8 cellular contexts compared by ENCODE assay signal in genomic region chr2:23386422-23387220, GRCh38. TPM values are rescaled to one million over a fixed set of nuclear protein-coding genes. Genes with fewer than 3 reads are reported as not detected.
DNase-seq lines count a peak whose midpoint lies in the region; ATAC-seq and TF ChIP-seq lines count a peak whose summit lies in the region.

No MANE protein-coding gene starts in this region.

- 2% methylated on average over 86 of the region's 86 CpGs for WGBS in thymus

- TF ChIP-seq CTCF in coronary artery (IDR thresholded peaks at IDR 0.05): no peak
- TF ChIP-seq CTCF in lower lobe of right lung (IDR thresholded peaks at IDR 0.05): no peak

- H3K36me3 ChIP-seq in lower lobe of right lung (no peaks in the 10 kb centered on the region), thymus (ENCODE audit: control insufficient read depth, insufficient read depth) (no peaks in the 10 kb centered on the region)

- intact Hi-C loops in lower lobe of right lung (cut with DNase I): no loop called here

- H3K4me1 ChIP-seq in lower lobe of right lung (peaks cover 16% of the 10 kb centered on the region), thymus (ENCODE audit: control insufficient read depth, insufficient read depth, low read length) (peaks cover 8% of the 10 kb centered on the region)

- DNase-seq in activated naive CD4-positive, alpha-beta T cell treated with Interleukin-2 at 50 U/mL for 16 hours: peak; percentile 4
- no peak for DNase-seq in activated naive CD4-positive, alpha-beta T cell (lab: John Stamatoyannopoulos, UW)
- DNase-seq in RKO (ENCODE audit: low spot score): peak; percentile 37
- no peak for DNase-seq in coronary artery (ENCODE audit: low spot score)
- peak; percentile 57 for DNase-seq in lower lobe of right lung
- no peak for DNase-seq in NOMO-1 treated with dmso at 0.1 percent for 144 hours (lab: John Stamatoyannopoulos, UW; ENCODE audit: unreplicated experiment)
- DNase-seq in MV-4-11 (lab: John Stamatoyannopoulos, UW): no peak

- H3K27ac ChIP-seq in coronary artery (peak overlapping the region in 1 of 2 donors; percentile 80), lower lobe of right lung (peak overlapping the region; percentile 24), thymus (ENCODE audit: low read depth) (no peak overlapping the region)

- H3K9me3 ChIP-seq in lower lobe of right lung: no peaks in the 10 kb centered on the region
- H3K9me3 ChIP-seq in thymus (ENCODE audit: control insufficient read depth): no peaks in the 10 kb centered on the region

- ATAC-seq in lower lobe of right lung: peak; percentile 42 to 48

- H3K4me3 ChIP-seq in coronary artery (peak overlapping the region; percentile 73), lower lobe of right lung (peak overlapping the region; percentile 68), thymus (ENCODE audit: low read length) (peak overlapping the region; percentile 62)

- peaks cover 23% of the 10 kb centered on the region for H3K27me3 ChIP-seq in lower lobe of right lung (ENCODE audit: low read depth)
- H3K27me3 ChIP-seq in thymus (ENCODE audit: control insufficient read depth, insufficient read depth): peaks cover 83% of the 10 kb centered on the region

RNA-seq across cellular contexts. Expression of gene KLHL29, which starts 1.6 kb away (rescaled TPM):
- 12.9 TPM for total RNA-seq in lower lobe of right lung
- polyA plus RNA-seq in thymus: 2.9 TPM

Comparison
In these comparisons a context has a peak if more than half of its experiments do, and no peak if none do; other contexts are left out.
1. DNase-seq: peak in activated naive CD4-positive, alpha-beta T cell treated with Interleukin-2 at 50 U/mL for 16 hours (single experiment), RKO (single experiment) and lower lobe of right lung (single experiment); none in activated naive CD4-positive, alpha-beta T cell (0 of 4), coronary artery (single experiment), NOMO-1 treated with dmso at 0.1 percent for 144 hours (single experiment) and MV-4-11 (single experiment).
2. Peak in every context shown above with its lines, with median percentiles within 50 percentile points of each other: H3K4me3 ChIP-seq.